22 cellular contexts compared by ENCODE assay signal in genomic region chr2:197878792-197879191, GRCh38.
DNase-seq lines count a peak whose midpoint lies in the region; ATAC-seq and TF ChIP-seq lines count a peak whose summit lies in the region.
"Had no signal": no experiment of that assay in that cellular context is flagged by ENCODE, and none has a peak within 500 bp of the region (broad histone marks: within the 10 kb centered on the region; RNA-seq: fewer than 3 reads in every experiment).

No MANE protein-coding gene starts in this region.

- H3K9me3 ChIP-seq in right atrium auricular region (no peaks in the 10 kb centered on the region), mucosa of descending colon (no peaks in the 10 kb centered on the region)

- H3K27me3 ChIP-seq in right atrium auricular region: no peaks in the 10 kb centered on the region
- H3K27me3 ChIP-seq: cardiac muscle cell had no signal

- no peak overlapping the region for H3K27ac ChIP-seq in right atrium auricular region
- H3K27ac ChIP-seq: 22Rv1, cardiac muscle cell, skin epidermis, WERI-Rb-1 had no signal

- CTCF ChIA-PET in HEK293T (lab: Yijun Ruan, JAX): no interaction called here

- H3K4me1 ChIP-seq in right atrium auricular region (peaks cover 0 to 24% of the 10 kb centered on the region in 2 donors), mucosa of descending colon (ENCODE audit: low read depth) (no peaks in the 10 kb centered on the region)

- H3K36me3 ChIP-seq in right atrium auricular region (no peaks in the 10 kb centered on the region), mucosa of descending colon (ENCODE audit: low read depth) (no peaks in the 10 kb centered on the region)
- H3K36me3 ChIP-seq: cardiac muscle cell, WERI-Rb-1 had no signal

- DNase-seq in Right ventricle myocardium superior: no peak
- DNase-seq in right atrium auricular region (ENCODE audit: low spot score): no peak
- DNase-seq in dedifferentiated amniotic fluid mesenchymal stem cell (ENCODE audit: extremely low spot score): peak; percentile 48
- no peak for DNase-seq in mucosa of descending colon
- no peak for DNase-seq in iPS-NIHi7 (ENCODE audit: extremely low spot score)
- DNase-seq in HEK293T (ENCODE audit: extremely low spot score): no peak
- no peak for DNase-seq in T1000 (lab: John Stamatoyannopoulos, UW)
- DNase-seq: activated CD4-positive, alpha-beta memory T cell treated with anti-CD3 and anti-CD28 coated beads, Interleukin-2, amount 10 ng/mL, durations not matched to agents 7 days and 5 days; activated T-cell treated with anti-CD3 and anti-CD28 coated beads, Interleukin-2, amount 50 U/mL, for 4 hours; Calu3; H9; NCI-H1694 treated with DMSO at 0.1 percent for 48 hours; NCI-H226; stimulated activated CD4-positive, alpha-beta T cell treated with anti-CD3 and anti-CD28 coated beads, Interleukin-4, amount 100 ng/mL, for 1 hour; substantia nigra; T-helper 1 cell; WERI-Rb-1 had no signal

- TF ChIP-seq CTCF in right atrium auricular region (IDR thresholded peaks at IDR 0.05): no peak
- TF ChIP-seq CTCF in mucosa of descending colon (IDR thresholded peaks at IDR 0.05): no peak

- H3K4me3 ChIP-seq in right atrium auricular region: no peak overlapping the region
- H3K4me3 ChIP-seq in mucosa of descending colon: no peak overlapping the region
- H3K4me3 ChIP-seq: cardiac muscle cell, skin epidermis had no signal

- peak; percentile 11 for ATAC-seq in Right ventricle myocardium superior (ENCODE audit: poor library complexity)
- ATAC-seq in mucosa of descending colon: peak; percentile 54
- ATAC-seq in GM19395 (IDR thresholded peaks at IDR 0.05; ENCODE audit: unreplicated experiment): no peak
- ATAC-seq: activated naive CD4-positive, alpha-beta T cell treated with anti-CD3 and anti-CD28 coated beads, Interleukin-2, amount 50 U/mL, for 72 hours; activated T-cell treated with anti-CD3 and anti-CD28 coated beads, Interleukin-2, amount 50 U/mL, for 4 hours had no signal

- POLR2A ChIA-PET in HEK293T (lab: Yijun Ruan, JAX): no interaction called here

- intact Hi-C loops in Right ventricle myocardium superior (cut with DNase I): loop anchor here (10.0 kb wide), 1 partner anchor 74 kb away; the partner anchor contains the start of gene PLCL1
- intact Hi-C loops in mucosa of descending colon (cut with DNase I, micrococcal nuclease): no loop called here

TF ChIP-seq in HEK293T, 16 proteins besides CTCF, POLR2A, EP300 and RAD21:
- no peak for TF ChIP-seq FOXK2 (IDR thresholded peaks at IDR 0.05)
- TF ChIP-seq LEF1 (IDR thresholded peaks at IDR 0.05; ENCODE audit: borderline replicate concordance): no peak
